ENCODE assay signal across 16 cellular contexts in the genomic region with DNA sequence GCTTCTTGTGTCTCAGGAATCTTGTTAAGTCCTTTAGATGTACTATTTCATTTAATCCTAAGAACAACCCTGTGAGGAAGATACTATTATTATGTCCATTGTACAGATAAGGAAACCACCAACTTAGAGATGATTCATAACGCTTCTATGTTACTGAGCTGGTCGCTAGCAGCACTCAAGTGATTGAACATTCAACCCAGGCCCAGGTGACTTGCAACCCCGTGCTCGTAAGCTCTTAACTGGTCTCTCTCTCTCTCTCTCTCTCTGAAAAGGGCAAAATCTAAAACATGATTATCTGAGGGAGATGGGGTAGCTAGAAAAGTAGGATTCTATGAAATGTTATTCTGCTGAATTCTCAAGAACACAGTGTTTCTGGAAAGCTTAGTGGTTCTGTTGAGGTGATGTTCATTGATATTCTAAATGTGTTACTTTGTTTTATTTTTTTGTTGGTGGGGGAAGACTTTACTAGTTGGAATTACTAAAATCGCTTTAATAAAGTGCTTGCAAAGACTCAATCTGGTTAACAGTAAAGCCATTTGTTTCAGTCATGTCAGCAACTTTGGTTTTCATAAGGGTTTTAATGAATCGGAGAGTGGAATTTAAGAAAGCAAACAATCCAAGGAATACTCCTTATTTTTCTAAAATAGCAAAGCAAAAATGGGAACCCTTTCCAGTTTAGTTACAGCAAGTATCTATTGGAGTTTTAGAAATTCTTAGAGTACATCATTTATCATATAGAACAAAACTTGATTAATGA.
DNase-seq lines count a peak whose midpoint lies in the region; ATAC-seq, FAIRE-seq and TF ChIP-seq lines count a peak whose summit lies in the region.
"Had no signal": no experiment of that assay in that cellular context is flagged by ENCODE, and none has a peak within 500 bp of the region (broad histone marks: within the 10 kb centered on the region; RNA-seq: fewer than 3 reads in every experiment).

No MANE protein-coding gene starts in this region.

- no peaks in the 10 kb centered on the region for H3K36me3 Mint-ChIP-seq in astrocyte (ENCODE audit: low read depth, unreplicated experiment)
- H3K36me3 Mint-ChIP-seq: activated naive CD8-positive, alpha-beta T cell; CD8-positive, alpha-beta T cell had no signal

- no peak overlapping the region for H3K27ac ChIP-seq in astrocyte (ENCODE audit: low read depth, low read length)
- H3K27ac ChIP-seq: HL-60 had no signal

- H3K36me3 ChIP-seq in astrocyte (ENCODE audit: insufficient read depth, low read length): no peaks in the 10 kb centered on the region

- ATAC-seq in GM18519 (IDR thresholded peaks at IDR 0.05; ENCODE audit: low FRiP score, unreplicated experiment) (peak; percentile 38), GM21447 (IDR thresholded peaks at IDR 0.05; ENCODE audit: unreplicated experiment) (peak; percentile 40), HG03175 (IDR thresholded peaks at IDR 0.05; ENCODE audit: unreplicated experiment) (peak; percentile 42)
- ATAC-seq: CD8-positive, alpha-beta T cell had no signal

- no peak overlapping the region for H3K4me3 Mint-ChIP-seq in astrocyte (ENCODE audit: unreplicated experiment)
- H3K4me3 Mint-ChIP-seq: activated naive CD8-positive, alpha-beta T cell; CD8-positive, alpha-beta T cell had no signal

- no peak overlapping the region for H3K27ac Mint-ChIP-seq in astrocyte (ENCODE audit: unreplicated experiment)
- H3K27ac Mint-ChIP-seq: activated naive CD8-positive, alpha-beta T cell; CD8-positive, alpha-beta T cell had no signal

- H3K4me2 ChIP-seq in astrocyte (ENCODE audit: low read length): no peak overlapping the region
- H3K4me2 ChIP-seq: SK-N-SH had no signal

- peaks cover 15% of the 10 kb centered on the region for H3K4me1 ChIP-seq in astrocyte (ENCODE audit: insufficient read depth, low read length)

- no peaks in the 10 kb centered on the region for H3K79me2 ChIP-seq in astrocyte (ENCODE audit: insufficient read depth, low read length)

- no peak for TF ChIP-seq CTCF in astrocyte (IDR thresholded peaks at IDR 0.05; ENCODE audit: insufficient read depth, low read depth, low read length)

- H3K9me3 ChIP-seq in astrocyte (ENCODE audit: insufficient read depth, low read depth, low read length): no peaks in the 10 kb centered on the region
- H3K9me3 ChIP-seq: SK-N-SH had no signal

- H3K4me3 ChIP-seq in astrocyte (ENCODE audit: insufficient read depth, low read depth, low read length): no peak overlapping the region

- DNase-seq in astrocyte (ENCODE audit: low read depth): no peak
- DNase-seq in RKO (ENCODE audit: low spot score): no peak
- no peak for DNase-seq in NCI-H446 treated with DMSO at 0.1 percent for 48 hours (lab: John Stamatoyannopoulos, UW)
- no peak for DNase-seq in NCI-H2081 (lab: John Stamatoyannopoulos, UW)
- no peak for DNase-seq in SKM-1 treated with dmso at 0.1 percent for 144 hours (lab: John Stamatoyannopoulos, UW; ENCODE audit: unreplicated experiment)
- DNase-seq: activated CD4-positive, alpha-beta T cell treated with anti-CD3 and anti-CD28 coated beads for 4 hours; CD8-positive, alpha-beta T cell; NCI-H510A treated with DMSO at 0.1 percent for 48 hours; SK-N-SH; substantia nigra had no signal

- H3K4me1 Mint-ChIP-seq in astrocyte (ENCODE audit: low read depth, unreplicated experiment): peaks cover 24% of the 10 kb centered on the region

- no peaks in the 10 kb centered on the region for H3K27me3 ChIP-seq in astrocyte (ENCODE audit: insufficient read depth, low read length)

- H3K9me3 Mint-ChIP-seq in astrocyte (ENCODE audit: unreplicated experiment): peaks cover 2% of the 10 kb centered on the region
- H3K9me3 Mint-ChIP-seq: CD8-positive, alpha-beta T cell had no signal

- H2AFZ ChIP-seq in astrocyte (ENCODE audit: low read depth, low read length): no peak overlapping the region

- peak; percentile 32 for FAIRE-seq in astrocyte (lab: Jason Lieb, UNC)
- FAIRE-seq: keratinocyte had no signal

- no peak overlapping the region for H3K9ac ChIP-seq in astrocyte (ENCODE audit: low read length)
- H3K9ac ChIP-seq: SK-N-SH had no signal

- no peaks in the 10 kb centered on the region for H3K27me3 Mint-ChIP-seq in astrocyte (ENCODE audit: low read depth, unreplicated experiment)
- H3K27me3 Mint-ChIP-seq: activated naive CD8-positive, alpha-beta T cell had no signal

- H4K20me1 ChIP-seq in astrocyte (ENCODE audit: insufficient read depth, low read length): no peaks in the 10 kb centered on the region
